Comparison of ENCODE assay signal across 8 cellular contexts in genomic region chr5:98770911-98771322, GRCh38. TPM values are rescaled to one million over a fixed set of nuclear protein-coding genes. Genes with fewer than 3 reads are reported as not detected.
DNase-seq lines count a peak whose midpoint lies in the region; TF ChIP-seq lines count a peak whose summit lies in the region.

No MANE protein-coding gene starts in this region.

- no peak for TF ChIP-seq POLR2A in esophagus squamous epithelium (IDR thresholded peaks at IDR 0.05)

- H3K4me1 Mint-ChIP-seq in activated T-cell treated with anti-CD3 and anti-CD28 coated beads, Interleukin-2, amount 50 U/mL, for 24 hours (ENCODE audit: low read depth) = peaks cover 58% of the 10 kb centered on the region

- peaks cover 7% of the 10 kb centered on the region for H3K36me3 Mint-ChIP-seq in activated T-cell treated with anti-CD3 and anti-CD28 coated beads, Interleukin-2, amount 50 U/mL, for 24 hours (ENCODE audit: low read depth)

- H3K27me3 ChIP-seq in SJSA1 (replicated peaks) (no peaks in the 10 kb centered on the region), esophagus squamous epithelium (peaks cover 0 to 16% (median 0%) of the 10 kb centered on the region in 4 donors)

- in situ Hi-C loops in KBM-7 (cut with MboI; ENCODE audit: low pct_unique_long_range_greater_than_20kb, low sequenced_read_pairs) = no loop called here

- H3K4me3 Mint-ChIP-seq in activated T-cell treated with anti-CD3 and anti-CD28 coated beads, Interleukin-2, amount 50 U/mL, for 24 hours = peak overlapping the region; percentile 82

- H3K36me3 ChIP-seq in SJSA1 = peaks cover 17% of the 10 kb centered on the region
- no peaks in the 10 kb centered on the region for H3K36me3 ChIP-seq in esophagus squamous epithelium

- H3K4me1 ChIP-seq in SJSA1 (replicated peaks) (peaks cover 28% of the 10 kb centered on the region), esophagus squamous epithelium (peaks cover 10 to 73% (median 17%) of the 10 kb centered on the region in 3 donors)

- H3K27ac ChIP-seq in SJSA1 = peak overlapping the region; percentile 26
- peak overlapping the region; percentile 68 to 92 (median 82) for H3K27ac ChIP-seq in esophagus squamous epithelium

- intact Hi-C loops in esophagus squamous epithelium (cut with DNase I) = no loop called here

- H3K4me3 ChIP-seq in SJSA1 = peak overlapping the region; percentile 47
- H3K4me3 ChIP-seq in esophagus squamous epithelium = peak overlapping the region; percentile 55 to 88 (median 70)

- no peak overlapping the region for H3K27ac Mint-ChIP-seq in activated T-cell treated with anti-CD3 and anti-CD28 coated beads, Interleukin-2, amount 50 U/mL, for 24 hours

- H3K9me3 ChIP-seq in SJSA1 (replicated peaks) (no peaks in the 10 kb centered on the region), esophagus squamous epithelium (no peaks in the 10 kb centered on the region)

- peaks cover 59% of the 10 kb centered on the region for H3K27me3 Mint-ChIP-seq in activated T-cell treated with anti-CD3 and anti-CD28 coated beads, Interleukin-2, amount 50 U/mL, for 24 hours

- DNase-seq in activated T-cell treated with anti-CD3 and anti-CD28 coated beads, Interleukin-2, amount 50 U/mL, for 24 hours = no peak
- no peak for DNase-seq in activated T-cell treated with anti-CD3 and anti-CD28 coated beads, Interleukin-2, amount 50 U/mL, for 1 hour
- peak in 1 of 2 experiments; percentile 83 for DNase-seq in SJSA1 (ENCODE audit: low read depth in 1 of 2, low spot score in 2 of 2)
- DNase-seq in esophagus squamous epithelium (lab: John Stamatoyannopoulos, UW) = no peak
- peak; percentile 83 for DNase-seq in pons (ENCODE audit: low spot score)
- DNase-seq in NCI-H524 treated with DMSO at 0.1 percent for 48 hours (lab: John Stamatoyannopoulos, UW) = no peak
- no peak for DNase-seq in GM03348 (ENCODE audit: low spot score)
- DNase-seq in KBM-7 = no peak

- TF ChIP-seq CTCF in esophagus squamous epithelium (IDR thresholded peaks at IDR 0.05) = no peak

- whole genome bisulfite sequencing in esophagus squamous epithelium, 2 donors = 0% methylated on average over 6 of the region's 6 CpGs

- no peaks in the 10 kb centered on the region for H3K9me3 Mint-ChIP-seq in activated T-cell treated with anti-CD3 and anti-CD28 coated beads, Interleukin-2, amount 50 U/mL, for 24 hours

RNA-seq across cellular contexts. Expression of gene RGMB, which starts 2.5 kb away (rescaled TPM):
- total RNA-seq in SJSA1 (2014; rRNA removed; shearing (Covaris generic)) = 30.4 and 39.2 TPM in 2 replicates
- 10 to 100 TPM; 13.0 to 31.7 (median 14.2) TPM for total RNA-seq in esophagus squamous epithelium
